8 cellular contexts compared by ENCODE assay signal in genomic region chr1:41380979-41381690, GRCh38. TPM values are rescaled to one million over a fixed set of nuclear protein-coding genes. Genes with fewer than 3 reads are reported as not detected.
DNase-seq lines count a peak whose midpoint lies in the region; ATAC-seq and TF ChIP-seq lines count a peak whose summit lies in the region.

No MANE protein-coding gene starts in this region.

- peak overlapping the region; percentile 21; the same call in 1 of the 2 replicates for H3K4me3 ChIP-seq in HFF-Myc (replicated peaks; ENCODE audit: low read depth, low read length)
- H3K4me3 ChIP-seq in mesodermal cell (ENCODE audit: extremely low read depth, insufficient read depth, low read length, poor library complexity, severe bottlenecking): peak overlapping the region; percentile 23
- peak overlapping the region; percentile 58 for H3K4me3 ChIP-seq in urinary bladder (ENCODE audit: low read depth, low read length)

- H3K36me3 ChIP-seq in mesodermal cell (ENCODE audit: control insufficient read depth, insufficient read depth, low read length): no peaks in the 10 kb centered on the region
- no peaks in the 10 kb centered on the region for H3K36me3 ChIP-seq in urinary bladder (ENCODE audit: insufficient read depth)

- ATAC-seq in GM19035 (IDR thresholded peaks at IDR 0.05; ENCODE audit: unreplicated experiment): no peak
- no peak for ATAC-seq in HG02938 (IDR thresholded peaks at IDR 0.05; ENCODE audit: unreplicated experiment)

- DNase-seq in HFF-Myc (ENCODE audit: extremely low read depth, low read depth): no peak
- DNase-seq in NCI-H524 treated with DMSO at 0.1 percent for 48 hours (lab: John Stamatoyannopoulos, UW): peak; percentile 51
- peak in 45 of 61 donors; percentile 11 to 78 (median 52) for DNase-seq in caudate nucleus (lab: John Stamatoyannopoulos, UW)
- no peak for DNase-seq in KG1 (lab: John Stamatoyannopoulos, UW)

- H3K27ac ChIP-seq in caudate nucleus (ENCODE audit: low read depth, low read length): peak overlapping the region; percentile 62
- no peak overlapping the region for H3K27ac ChIP-seq in mesodermal cell (ENCODE audit: low read depth, low read length, severe bottlenecking)
- peak overlapping the region; percentile 87 for H3K27ac ChIP-seq in urinary bladder (ENCODE audit: low read depth)

- 40 to 49% methylated on average over 17 to 26 of the region's 29 CpGs for WGBS in mesodermal cell (ENCODE audit: insufficient coverage in 2 of 2), 2 experiments
- 9% methylated on average over 29 of the region's 29 CpGs for WGBS in urinary bladder

- H3K4me1 ChIP-seq in mesodermal cell (ENCODE audit: control insufficient read depth, insufficient read depth, low read length, poor library complexity, severe bottlenecking): peaks cover 4% of the 10 kb centered on the region
- H3K4me1 ChIP-seq in urinary bladder (ENCODE audit: insufficient read depth): no peaks in the 10 kb centered on the region

- no peak for TF ChIP-seq CTCF in HFF-Myc (IDR thresholded peaks at IDR 0.05; ENCODE audit: low read depth, low read length, missing control alignments)

- no peaks in the 10 kb centered on the region for H3K9me3 ChIP-seq in mesodermal cell (ENCODE audit: control insufficient read depth, low read length)

RNA-seq across cellular contexts. Expression of gene FOXO6, which starts 19.9 kb away (rescaled TPM):
- 1.6 TPM for polyA plus RNA-seq in mesodermal cell (2013, experiment 1 of 2)
- polyA plus RNA-seq in mesodermal cell (2013, experiment 2 of 2): 1.1 TPM
- total RNA-seq in urinary bladder: 1.5 TPM
- polyA plus RNA-seq in urinary bladder: 1.2 TPM

Comparison
In these comparisons a context has a peak if more than half of its experiments do, and no peak if none do; other contexts are left out.
1. DNase-seq: peak in NCI-H524 treated with DMSO at 0.1 percent for 48 hours (single experiment) and caudate nucleus (45 of 61); none in HFF-Myc (single experiment) and KG1 (single experiment).
2. Peak in every context shown above with its lines, with median percentiles within 50 percentile points of each other: H3K4me3 ChIP-seq.